Comparison of ENCODE assay signal across 1 cellular context in genomic region chr4:75673027-75673958, GRCh38.
TF ChIP-seq lines count a peak whose summit lies in the region.

Gene G3BP2, minus strand, starts transcription at chr4:75673411. Its CDS starts 11,386 bp downstream, at chr4:75662025.

TF ChIP-seq in H1, 55 proteins besides CTCF, POLR2A, EP300 and RAD21 (continued from another document):
- TF ChIP-seq CREB1 (IDR thresholded peaks at IDR 0.05) (peak; percentile 92), GTF2F1 (IDR thresholded peaks at IDR 0.05; ENCODE audit: borderline replicate concordance, low read depth, low read length) (no peak), CBX5 (IDR thresholded peaks at IDR 0.05; ENCODE audit: low read depth, low read length) (no peak), YY1 (IDR thresholded peaks at IDR 0.05; ENCODE audit: low read depth, low read length) (no peak), FOSL1 (IDR thresholded peaks at IDR 0.05; ENCODE audit: insufficient read depth, low read depth, low read length) (no peak), TCF12 (IDR thresholded peaks at IDR 0.05; ENCODE audit: low read depth, low read length) (no peak), POLR2AphosphoS5 (IDR thresholded peaks at IDR 0.05; ENCODE audit: low read depth, low read length) (peak; percentile 84; the same call in 1 of the 2 replicates), SIN3A (conservative IDR thresholded peaks at IDR 0.05 in 1 of 2, IDR thresholded peaks at IDR 0.05 in 1 of 2; ENCODE audit: low read depth in 1 of 2, low read length in 2 of 2) (0 out of 4 replicates have a peak, but pooled peaks of 1 of the 2 experiments have one; percentile 70), GABPA (IDR thresholded peaks at IDR 0.05; ENCODE audit: borderline replicate concordance, insufficient read depth, low read length) (no peak), ATF2 (IDR thresholded peaks at IDR 0.05; ENCODE audit: low read length) (no peak), KDM4A (IDR thresholded peaks at IDR 0.05; ENCODE audit: low read depth, low read length, severe bottlenecking) (peak; percentile 5), TAF7 (optimal IDR thresholded peaks at IDR 0.05; ENCODE audit: borderline replicate concordance, low read depth, low read length) (peak; percentile 71), CEBPB (IDR thresholded peaks at IDR 0.05; ENCODE audit: low read depth, low read length) (no peak), RXRA (IDR thresholded peaks at IDR 0.05; ENCODE audit: insufficient read depth, low read depth, low read length) (no peak), BRCA1 (IDR thresholded peaks at IDR 0.05; ENCODE audit: low read depth, low read length) (no peak), JUND (IDR thresholded peaks at IDR 0.05; ENCODE audit: low read length) (0 out of 2 replicates have a peak, but pooled peaks have one; percentile 11), TEAD4 (IDR thresholded peaks at IDR 0.05; ENCODE audit: low read depth, low read length) (no peak), ASH2L (IDR thresholded peaks at IDR 0.05; ENCODE audit: low read length) (peak; percentile 61), EGR1 (IDR thresholded peaks at IDR 0.05; ENCODE audit: borderline replicate concordance, low read depth, low read length) (peak; percentile 39; the same call in 1 of the 2 replicates), NRF1 (IDR thresholded peaks at IDR 0.05; ENCODE audit: low read depth, low read length) (peak; percentile 63), SRF (IDR thresholded peaks at IDR 0.05; ENCODE audit: low read depth, low read length) (no peak), TBP (IDR thresholded peaks at IDR 0.05; ENCODE audit: low read depth, low read length) (peak; percentile 89), HDAC6 (IDR thresholded peaks at IDR 0.05; ENCODE audit: low read depth, low read length) (no peak), HDAC2 (IDR thresholded peaks at IDR 0.05; ENCODE audit: borderline replicate concordance in 1 of 2, low read depth in 2 of 2, low read length in 2 of 2) (no peak), CHD1 (IDR thresholded peaks at IDR 0.05; ENCODE audit: low read depth, low read length) (no peak; the same call in 1 of the 2 replicates), MAX (IDR thresholded peaks at IDR 0.05) (peak; percentile 87), PHF8 (conservative IDR thresholded peaks at IDR 0.05; ENCODE audit: low read depth, low read length) (peak; percentile 76), CHD7 (IDR thresholded peaks at IDR 0.05; ENCODE audit: insufficient replicate concordance, low read length) (no peak), SP4 (IDR thresholded peaks at IDR 0.05; ENCODE audit: low read length) (no peak; the same call in 1 of the 2 replicates), KDM1A (IDR thresholded peaks at IDR 0.05; ENCODE audit: borderline replicate concordance, low read length) (no peak), SP2 (IDR thresholded peaks at IDR 0.05; ENCODE audit: low read length) (no peak), SIRT6 (IDR thresholded peaks at IDR 0.05; ENCODE audit: low read length) (no peak), CBX8 (IDR thresholded peaks at IDR 0.05; ENCODE audit: borderline replicate concordance, low read depth, low read length) (no peak), NANOG (IDR thresholded peaks at IDR 0.05; ENCODE audit: insufficient read depth, low read depth, low read length, poor library complexity, severe bottlenecking) (no peak), MAFK (IDR thresholded peaks at IDR 0.05; ENCODE audit: low read depth, low read length) (no peak), SIX5 (IDR thresholded peaks at IDR 0.05; ENCODE audit: low read depth, low read length) (no peak), TAF1 (IDR thresholded peaks at IDR 0.05; ENCODE audit: low read depth, low read length) (peak; percentile 90), BACH1 (IDR thresholded peaks at IDR 0.05; ENCODE audit: low read length) (no peak), POU5F1 (IDR thresholded peaks at IDR 0.05; ENCODE audit: low read depth, low read length) (no peak), CHD2 (IDR thresholded peaks at IDR 0.05; ENCODE audit: low read length) (no peak; the same call in 1 of the 2 replicates), SP1 (IDR thresholded peaks at IDR 0.05; ENCODE audit: low read depth, low read length) (no peak), E2F6 (IDR thresholded peaks at IDR 0.05) (peak; percentile 85), USF2 (IDR thresholded peaks at IDR 0.05; ENCODE audit: low read length) (0 out of 2 replicates have a peak, but pooled peaks have one; percentile 34), SUZ12 (IDR thresholded peaks at IDR 0.05; ENCODE audit: low read length) (no peak), RNF2 (IDR thresholded peaks at IDR 0.05; ENCODE audit: borderline replicate concordance, low read depth, low read length, missing control alignments, poor library complexity, severe bottlenecking) (no peak), EZH2 (IDR thresholded peaks at IDR 0.05; ENCODE audit: low read depth, low read length, severe bottlenecking) (no peak), BCL11A (IDR thresholded peaks at IDR 0.05; ENCODE audit: low read depth in 2 of 2, low read length in 2 of 2) (no peak), RFX5 (IDR thresholded peaks at IDR 0.05; ENCODE audit: borderline replicate concordance, low read depth, low read length) (no peak), RBBP5 (IDR thresholded peaks at IDR 0.05; ENCODE audit: borderline replicate concordance, low read depth, low read length) (peak; percentile 43), CTBP2 (IDR thresholded peaks at IDR 0.05; ENCODE audit: borderline replicate concordance, insufficient read depth, insufficient read length, low read length) (no peak), JUN (IDR thresholded peaks at IDR 0.05; ENCODE audit: low read depth, low read length) (no peak), ZNF274 (IDR thresholded peaks at IDR 0.05; ENCODE audit: borderline replicate concordance, extremely low read depth, low read length) (no peak)
TF ChIP-seq in H1: peak in this region for 16.
